Comparison of ENCODE assay signal across 10 cellular contexts in genomic region chr18:9106800-9107574, GRCh38. TPM values are rescaled to one million over a fixed set of nuclear protein-coding genes. Genes with fewer than 3 reads are reported as not detected.
DNase-seq lines count a peak whose midpoint lies in the region; ATAC-seq and TF ChIP-seq lines count a peak whose summit lies in the region.
"Had no signal": no experiment of that assay in that cellular context is flagged by ENCODE, and none has a peak within 500 bp of the region (broad histone marks: within the 10 kb centered on the region; RNA-seq: fewer than 3 reads in every experiment).

No MANE protein-coding gene starts in this region.

- in situ Hi-C loops in HAP-1 (cut with MboI; ENCODE audit: low sequenced_read_pairs) (no loop called here), G401 (cut with HindIII; ENCODE audit: low sequenced_read_pairs) (no loop called here)

- H2AFZ ChIP-seq in fibroblast of lung (ENCODE audit: low read length), result no peak overlapping the region

- no peaks in the 10 kb centered on the region for H3K9me3 ChIP-seq in HAP-1
- no peaks in the 10 kb centered on the region for H3K9me3 ChIP-seq in Peyer's patch
- no peaks in the 10 kb centered on the region for H3K9me3 ChIP-seq in fibroblast of lung (ENCODE audit: control insufficient read depth, insufficient read depth, low read depth, low read length)
- no peaks in the 10 kb centered on the region for H3K9me3 ChIP-seq in spleen

- H3K79me2 ChIP-seq in fibroblast of lung (ENCODE audit: control insufficient read depth, insufficient read depth, low read length), result peaks cover 92% of the 10 kb centered on the region

- DNase-seq in HAP-1 (ENCODE audit: low spot score in 2 of 2) (peak; percentile 45 to 96), Peyer's patch (no peak), fibroblast of lung (ENCODE audit: low read depth in 2 of 2) (no peak), spleen (no peak), G401 (ENCODE audit: low spot score) (no peak)
- DNase-seq: foreskin keratinocyte, Kasumi-1, Right ventricle myocardium superior had no signal

- H3K4me1 ChIP-seq in HAP-1 (peaks cover 64% of the 10 kb centered on the region), Peyer's patch (peaks cover 0 to 75% (median 18%) of the 10 kb centered on the region in 4 donors), fibroblast of lung (ENCODE audit: control insufficient read depth, extremely low read depth, insufficient read depth, low read length) (peaks cover 10% of the 10 kb centered on the region), spleen (peaks cover 68 to 91% (median 85%) of the 10 kb centered on the region in 6 donors)

- H3K27me3 ChIP-seq in HAP-1 (ENCODE audit: low read depth) (no peaks in the 10 kb centered on the region), Peyer's patch (no peaks in the 10 kb centered on the region), fibroblast of lung (ENCODE audit: control insufficient read depth, insufficient read depth, low read length) (no peaks in the 10 kb centered on the region), spleen (replicated peaks in 1 of 7) (no peaks in the 10 kb centered on the region)
- H3K27me3 ChIP-seq: foreskin keratinocyte had no signal

- no peak overlapping the region for H3K9ac ChIP-seq in fibroblast of lung (ENCODE audit: insufficient read depth, low read length)

- 17 to 25% (median 23%) methylated on average over 4 of the region's 4 CpGs for WGBS in spleen, 5 donors

- H3K4me2 ChIP-seq in fibroblast of lung (ENCODE audit: extremely low read depth, insufficient read depth, low read length), result peak overlapping the region; percentile 15

- no peak for ATAC-seq in HG03571 (IDR thresholded peaks at IDR 0.05; ENCODE audit: unreplicated experiment)
- no peak for ATAC-seq in HG03378 (IDR thresholded peaks at IDR 0.05; ENCODE audit: unreplicated experiment)
- ATAC-seq: foreskin keratinocyte had no signal

- no peaks in the 10 kb centered on the region for H4K20me1 ChIP-seq in fibroblast of lung (ENCODE audit: control insufficient read depth, extremely low read depth, insufficient read depth, low read length)

- no peak overlapping the region for H3K4me3 ChIP-seq in HAP-1
- no peak overlapping the region for H3K4me3 ChIP-seq in Peyer's patch
- H3K4me3 ChIP-seq in fibroblast of lung (replicated peaks in 1 of 4; ENCODE audit: control extremely low read depth in 1 of 4, insufficient read depth in 1 of 4, low read depth in 3 of 4, low read length in 4 of 4), result peak overlapping the region in 2 of 4 experiments; percentile 23
- H3K4me3 ChIP-seq in spleen, result peak overlapping the region in 1 of 8 donors; percentile 22

- H3K36me3 ChIP-seq in HAP-1 (replicated peaks) (peaks cover 8% of the 10 kb centered on the region), Peyer's patch (no peaks in the 10 kb centered on the region), fibroblast of lung (ENCODE audit: control insufficient read depth, insufficient read depth, low read length) (no peaks in the 10 kb centered on the region), spleen (no peaks in the 10 kb centered on the region)

- TF ChIP-seq CTCF in Peyer's patch (IDR thresholded peaks at IDR 0.05), result no peak
- TF ChIP-seq CTCF in fibroblast of lung (conservative IDR thresholded peaks at IDR 0.05 in 1 of 2, IDR thresholded peaks at IDR 0.05 in 1 of 2; ENCODE audit: low read depth in 1 of 2, low read length in 2 of 2), result no peak
- no peak for TF ChIP-seq CTCF in spleen (IDR thresholded peaks at IDR 0.05 in 8 of 11, conservative IDR thresholded peaks at IDR 0.05 in 3 of 11)

- intact Hi-C loops in spleen (cut with DNase I; ENCODE audit: low total_unique reads), result no loop called here

- TF ChIP-seq POLR2A in Peyer's patch (IDR thresholded peaks at IDR 0.05) (no peak), spleen (IDR thresholded peaks at IDR 0.05) (no peak)

- H3K27ac ChIP-seq in Peyer's patch, result peak overlapping the region in 3 of 4 donors; percentile 7 to 40 (median 19)
- H3K27ac ChIP-seq in fibroblast of lung (ENCODE audit: insufficient read depth, low read length), result no peak overlapping the region
- H3K27ac ChIP-seq in spleen, result peak overlapping the region in 5 of 8 donors; percentile 2 to 96 (median 37)
- H3K27ac ChIP-seq: foreskin keratinocyte had no signal

RNA-seq across cellular contexts. Expression of gene NDUFV2, which starts 4.5 kb away (rescaled TPM):
- total RNA-seq in Peyer's patch (100 to 1,000 TPM in 2 of 4 donors, 10 to 100 TPM in 2; 83.3 to 132 (median 106) TPM), fibroblast of lung (89.6 and 97.3 TPM in 2 replicates), spleen (100 to 1,000 TPM in 2 of 7 donors, 10 to 100 TPM in 5; 89.8 to 108 (median 92.4) TPM)
- polyA plus RNA-seq in fibroblast of lung (128 and 133 TPM in 2 replicates), spleen (100 to 1,000 TPM; 157 to 175 (median 160) TPM)
- 156 and 174 TPM in 2 replicates for polyA plus RNA-seq in fibroblast of lung (2012)
- 6.8 and 9.9 TPM in 2 replicates for polyA minus RNA-seq in fibroblast of lung (ENCODE audit: low replicate concordance)
- total RNA-seq in G401 (2014; rRNA removed; shearing (Covaris generic)), result 221 and 286 TPM in 2 replicates

RNA-seq across cellular contexts. Expression of gene ANKRD12, which starts 29.6 kb away (rescaled TPM):
- total RNA-seq in Peyer's patch (100 to 1,000 TPM in 1 of 4 donors, 10 to 100 TPM in 3; 39.9 to 172 (median 58.9) TPM), fibroblast of lung (53.3 and 62.7 TPM in 2 replicates), spleen (100 to 1,000 TPM in 4 of 7 donors, 10 to 100 TPM in 3; 73.2 to 122 (median 100) TPM)
- polyA plus RNA-seq in fibroblast of lung (8.7 and 13.0 TPM in 2 replicates), spleen (10 to 100 TPM in 2 of 3 donors, 1 to 10 TPM in 1; 7.6 to 35.4 (median 15.9) TPM)
- 15.6 and 24.8 TPM in 2 replicates for polyA plus RNA-seq in fibroblast of lung (2012)
- polyA minus RNA-seq in fibroblast of lung (ENCODE audit: low replicate concordance), result 1.3 and 6.7 TPM in 2 replicates
- total RNA-seq in G401 (2014; rRNA removed; shearing (Covaris generic)), result 3.3 and 7.9 TPM in 2 replicates

Comparison
In these comparisons a context has a peak if more than half of its experiments do, and no peak if none do; other contexts are left out.
1. DNase-seq: peak in HAP-1 (2 of 2); none in Peyer's patch (0 of 3), fibroblast of lung (0 of 2), spleen (single experiment) and G401 (single experiment).